8 cellular contexts compared by ENCODE assay signal in the genomic region with DNA sequence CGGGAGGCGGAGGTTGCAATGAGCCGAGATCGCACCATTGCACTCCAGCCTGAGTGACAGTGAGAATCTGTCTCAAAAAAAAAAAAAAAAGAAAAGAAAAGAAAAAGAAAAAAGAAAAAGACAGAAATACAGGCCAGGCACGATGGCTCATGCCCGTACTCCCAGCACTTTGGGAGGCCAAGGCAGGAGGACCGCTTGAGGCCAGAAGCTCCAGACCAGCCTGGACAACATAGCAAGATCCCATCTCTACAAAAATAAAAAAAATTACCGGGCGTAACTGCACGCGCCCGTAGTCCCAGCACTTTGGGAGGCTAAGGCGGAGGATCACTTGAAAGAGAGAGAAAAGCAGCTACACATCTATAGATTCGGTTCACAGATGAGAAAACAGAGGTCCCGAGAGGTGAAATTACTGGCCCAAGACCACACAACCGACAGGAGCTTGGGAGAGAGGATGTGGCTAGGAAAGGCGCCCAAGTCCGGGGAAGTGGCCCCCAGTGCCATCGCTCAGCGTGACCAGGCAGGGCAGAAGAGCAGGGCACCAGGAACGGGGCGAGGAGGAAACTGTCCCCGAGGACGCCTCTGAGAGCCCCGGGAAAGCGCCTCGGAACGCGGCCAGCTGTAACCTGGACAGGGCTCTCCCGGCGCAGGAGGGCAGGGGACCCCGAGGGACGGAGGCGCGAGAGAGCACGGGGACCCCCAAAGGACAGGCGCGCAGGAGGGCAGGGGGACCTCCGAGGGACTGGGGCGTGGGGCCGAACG. TPM values are rescaled to one million over a fixed set of nuclear protein-coding genes. Genes with fewer than 3 reads are reported as not detected.
DNase-seq lines count a peak whose midpoint lies in the region; ATAC-seq, FAIRE-seq and TF ChIP-seq lines count a peak whose summit lies in the region.

No MANE protein-coding gene starts in this region.

- H3K27ac Mint-ChIP-seq in activated CD8-positive, alpha-beta memory T cell treated with anti-CD3 and anti-CD28 coated beads, Interleukin-2, amount 10 ng/mL, durations not matched to agents 7 days and 5 days = peak overlapping the region; percentile 75

- H3K27me3 Mint-ChIP-seq in activated CD8-positive, alpha-beta memory T cell treated with anti-CD3 and anti-CD28 coated beads, Interleukin-2, amount 10 ng/mL, durations not matched to agents 7 days and 5 days = no peaks in the 10 kb centered on the region

- no peak for DNase-seq in activated CD8-positive, alpha-beta memory T cell treated with anti-CD3 and anti-CD28 coated beads, Interleukin-2, amount 10 ng/mL, durations not matched to agents 7 days and 5 days
- no peak for DNase-seq in activated CD8-positive, alpha-beta memory T cell treated with anti-CD3 and anti-CD28 coated beads, Interleukin-2, amount 50 U/mL, for 4 hours
- DNase-seq in glomerular visceral epithelial cell (ENCODE audit: extremely low spot score) = peak; percentile 45
- peak in 1 of 6 donors; percentile 67 for DNase-seq in pancreas
- DNase-seq in central memory CD4-positive, alpha-beta T cell = no peak

- H3K36me3 ChIP-seq in pancreas = no peaks in the 10 kb centered on the region

- H3K9me3 Mint-ChIP-seq in activated CD8-positive, alpha-beta memory T cell treated with anti-CD3 and anti-CD28 coated beads, Interleukin-2, amount 10 ng/mL, durations not matched to agents 7 days and 5 days (ENCODE audit: low read depth) = no peaks in the 10 kb centered on the region

- no peak overlapping the region for H3K4me3 Mint-ChIP-seq in activated CD8-positive, alpha-beta memory T cell treated with anti-CD3 and anti-CD28 coated beads, Interleukin-2, amount 10 ng/mL, durations not matched to agents 7 days and 5 days

- H3K4me3 ChIP-seq in pancreas = peak overlapping the region; percentile 72 to 98 (median 92)

- intact Hi-C loops in pancreas (cut with DNase I) = no loop called here

- TF ChIP-seq CTCF in VCaP (conservative IDR thresholded peaks at IDR 0.05) (no peak), pancreas (IDR thresholded peaks at IDR 0.05) (no peak)

- FAIRE-seq in pancreas (lab: Jason Lieb, UNC) = no peak

- no peaks in the 10 kb centered on the region for H3K36me3 Mint-ChIP-seq in activated CD8-positive, alpha-beta memory T cell treated with anti-CD3 and anti-CD28 coated beads, Interleukin-2, amount 10 ng/mL, durations not matched to agents 7 days and 5 days

- CTCF ChIA-PET in activated CD8-positive, alpha-beta memory T cell treated with anti-CD3 and anti-CD28 coated beads, Interleukin-2, amount 10 ng/mL, durations not matched to agents 7 days and 5 days (lab: Charles Lee) = interaction anchor here (1.2 kb wide), 2 partner anchors 65 to 81 kb away, joined by 3 to 4 read pairs; a partner anchor contains a TSS

- H3K4me1 ChIP-seq in pancreas = peaks cover 0 to 4% (median 4%) of the 10 kb centered on the region in 3 donors

- H3K9me3 ChIP-seq in pancreas = no peaks in the 10 kb centered on the region

- WGBS in pancreas, 2 donors = 20 to 23% methylated on average over 39 to 42 of the region's 42 CpGs

- ATAC-seq in activated CD8-positive, alpha-beta memory T cell treated with anti-CD3 and anti-CD28 coated beads, Interleukin-2, amount 10 ng/mL, durations not matched to agents 7 days and 5 days = no peak
- peak; percentile 12 for ATAC-seq in HG03175 (IDR thresholded peaks at IDR 0.05; ENCODE audit: unreplicated experiment)
- peak; percentile 11 to 37 (median 30) for ATAC-seq in pancreas
- no peak for ATAC-seq in HG02870 (IDR thresholded peaks at IDR 0.05; ENCODE audit: unreplicated experiment)

- H3K27me3 ChIP-seq in pancreas = no peaks in the 10 kb centered on the region

- H3K4me1 Mint-ChIP-seq in activated CD8-positive, alpha-beta memory T cell treated with anti-CD3 and anti-CD28 coated beads, Interleukin-2, amount 10 ng/mL, durations not matched to agents 7 days and 5 days = peaks cover 10% of the 10 kb centered on the region

- H3K27ac ChIP-seq in VCaP (peak overlapping the region; percentile 67; the same call in 1 of the 2 replicates), pancreas (peak overlapping the region in 3 of 4 donors; percentile 40 to 67 (median 64))

RNA-seq across cellular contexts. Expression of a gene that starts 0.6 kb away (rescaled TPM):
- 10 to 100 TPM; 25.0 to 27.9 TPM for total RNA-seq in activated CD8-positive, alpha-beta memory T cell treated with anti-CD3 and anti-CD28 coated beads, Interleukin-2, amount 10 ng/mL, durations not matched to agents 7 days and 5 days
- 10 to 100 TPM in 4 of 6 donors, 1 to 10 TPM in 2; 9.3 to 16.1 (median 11.7) TPM for total RNA-seq in pancreas
- 10 to 100 TPM in 1 of 2 donors, 1 to 10 TPM in 1; 7.1 to 11.9 TPM for polyA plus RNA-seq in pancreas

RNA-seq across cellular contexts. Expression of a gene that starts 41.0 kb away (rescaled TPM):
- total RNA-seq in activated CD8-positive, alpha-beta memory T cell treated with anti-CD3 and anti-CD28 coated beads, Interleukin-2, amount 10 ng/mL, durations not matched to agents 7 days and 5 days = 100 to 1,000 TPM; 170 to 204 TPM
- total RNA-seq in pancreas = 100 to 1,000 TPM in 1 of 6 donors, 10 to 100 TPM in 5; 61.1 to 106 (median 72.4) TPM
- 10 to 100 TPM; 83.2 to 90.6 TPM for polyA plus RNA-seq in pancreas

Comparison
In these comparisons a context has a peak if more than half of its experiments do, and no peak if none do; other contexts are left out.
1. ATAC-seq: peak in HG03175 (single experiment) and pancreas (4 of 4); none in activated CD8-positive, alpha-beta memory T cell treated with anti-CD3 and anti-CD28 coated beads, Interleukin-2, amount 10 ng/mL, durations not matched to agents 7 days and 5 days (single experiment) and HG02870 (single experiment).